ENCODE assay signal across 18 cellular contexts in the genomic region with DNA sequence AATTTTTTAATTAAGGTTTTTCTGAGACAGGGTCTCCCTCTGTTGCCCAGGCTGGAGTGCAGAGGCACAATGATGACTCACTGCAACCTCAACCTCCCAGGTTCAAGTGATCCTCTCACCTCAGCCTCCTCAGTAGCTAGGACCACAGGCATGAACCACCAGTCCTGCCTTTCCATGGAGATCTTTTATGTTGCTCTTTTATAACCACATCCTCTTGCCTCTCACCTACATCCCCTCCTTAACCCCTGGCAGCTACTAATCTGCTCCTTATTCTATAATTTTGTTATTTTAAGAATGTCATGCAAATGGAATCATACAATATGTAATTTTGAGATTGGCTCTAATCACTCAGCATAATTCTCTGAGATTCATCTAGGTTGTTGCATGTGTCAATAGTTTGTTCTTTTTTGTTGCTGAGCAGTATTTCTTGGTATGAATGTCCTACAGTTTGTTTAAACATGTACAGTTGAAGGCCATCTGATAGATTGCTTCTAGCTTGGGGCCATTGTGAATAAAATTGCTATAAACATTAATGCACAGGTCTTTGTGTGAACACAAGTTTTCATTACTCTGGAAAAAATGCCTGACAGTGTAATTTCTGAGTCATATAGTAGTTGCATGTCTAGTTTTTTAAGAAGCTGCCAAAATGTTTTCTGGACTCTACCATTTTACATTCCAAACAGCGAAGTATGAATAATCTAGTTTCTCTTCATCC.
DNase-seq lines count a peak whose midpoint lies in the region; ATAC-seq and TF ChIP-seq lines count a peak whose summit lies in the region.
"Had no signal": no experiment of that assay in that cellular context is flagged by ENCODE, and none has a peak within 500 bp of the region (broad histone marks: within the 10 kb centered on the region; RNA-seq: fewer than 3 reads in every experiment).

No MANE protein-coding gene starts in this region.

- H3K36me3 Mint-ChIP-seq in activated naive CD4-positive, alpha-beta T cell treated with anti-CD3 and anti-CD28 coated beads, Interleukin-2, amount 50 U/mL, for 24 hours = no peaks in the 10 kb centered on the region
- H3K36me3 Mint-ChIP-seq in activated naive CD4-positive, alpha-beta T cell treated with anti-CD3 and anti-CD28 coated beads, Interleukin-2, amount 10 ng/mL, durations not matched to agents 7 days and 5 days = peaks cover under 1% of the 10 kb centered on the region
- H3K36me3 Mint-ChIP-seq in chondrocyte (ENCODE audit: low read depth) = no peaks in the 10 kb centered on the region
- no peaks in the 10 kb centered on the region for H3K36me3 Mint-ChIP-seq in stimulated activated naive CD8-positive, alpha-beta T cell treated with anti-CD3 and anti-CD28 coated beads, Interleukin-15, Interleukin-2, amounts not matched to agents 100 ng/mL and 50 ng/mL, for 24 hours (ENCODE audit: low read depth)
- H3K36me3 Mint-ChIP-seq in GM23338 (ENCODE audit: low read depth) = 0 out of 3 replicates have a peak, but pooled peaks cover 3% of the 10 kb centered on the region

- H3K4me1 ChIP-seq in GM23338 (ENCODE audit: insufficient read depth) = no peaks in the 10 kb centered on the region
- H3K4me1 ChIP-seq: parathyroid adenoma had no signal

- no peak for DNase-seq in activated naive CD4-positive, alpha-beta T cell treated with anti-CD3 and anti-CD28 coated beads, Interleukin-2, amount 10 ng/mL, durations not matched to agents 7 days and 5 days
- DNase-seq in RWPE1 (ENCODE audit: low spot score) (peak; percentile 13), chondrocyte (ENCODE audit: low spot score) (no peak), GM23338 (ENCODE audit: low spot score) (no peak), kidney glomerular epithelial cell (lab: John Stamatoyannopoulos, UW) (no peak), medulla oblongata (ENCODE audit: extremely low spot score) (no peak)
- DNase-seq: activated T-cell treated with anti-CD3 and anti-CD28 coated beads, Interleukin-2, amount 50 U/mL, for 1 hour; AML-193; brain microvascular endothelial cell; DMS153; effector memory CD8-positive, alpha-beta T cell; KBM-7; NCI-H1436; spleen had no signal

- CTCF ChIA-PET in activated naive CD4-positive, alpha-beta T cell treated with anti-CD3 and anti-CD28 coated beads, Interleukin-2, amount 10 ng/mL, durations not matched to agents 7 days and 5 days (lab: Charles Lee) = no interaction called here
- CTCF ChIA-PET in RWPE1 (lab: Yijun Ruan, JAX) = no interaction called here

- H3K4me3 Mint-ChIP-seq in activated naive CD4-positive, alpha-beta T cell treated with anti-CD3 and anti-CD28 coated beads, Interleukin-2, amount 50 U/mL, for 24 hours = peak overlapping the region; percentile 9
- no peak overlapping the region for H3K4me3 Mint-ChIP-seq in activated naive CD4-positive, alpha-beta T cell treated with anti-CD3 and anti-CD28 coated beads, Interleukin-2, amount 10 ng/mL, durations not matched to agents 7 days and 5 days
- H3K4me3 Mint-ChIP-seq in chondrocyte (ENCODE audit: unreplicated experiment) = no peak overlapping the region
- H3K4me3 Mint-ChIP-seq in stimulated activated naive CD8-positive, alpha-beta T cell treated with anti-CD3 and anti-CD28 coated beads, Interleukin-15, Interleukin-2, amounts not matched to agents 100 ng/mL and 50 ng/mL, for 24 hours = peak overlapping the region; percentile 22
- H3K4me3 Mint-ChIP-seq in GM23338 = no peak overlapping the region
- H3K4me3 Mint-ChIP-seq: effector memory CD8-positive, alpha-beta T cell; WTC11 had no signal

- no peak for TF ChIP-seq CTCF in RWPE1 (conservative IDR thresholded peaks at IDR 0.05; ENCODE audit: low read depth)
- TF ChIP-seq CTCF in chondrocyte (IDR thresholded peaks at IDR 0.05) = no peak
- TF ChIP-seq CTCF in GM23338 (conservative IDR thresholded peaks at IDR 0.05; ENCODE audit: low read depth in 2 of 2) = no peak

- H3K79me2 ChIP-seq in GM23338 (replicated peaks; ENCODE audit: insufficient read depth) = no peaks in the 10 kb centered on the region
- H3K79me2 ChIP-seq: parathyroid adenoma had no signal

- H3K9me2 ChIP-seq in GM23338 (ENCODE audit: insufficient read depth) = no peaks in the 10 kb centered on the region

- POLR2A ChIA-PET in RWPE1 (lab: Yijun Ruan, JAX; ENCODE audit: low non-redundant PET) = no interaction called here

- no peaks in the 10 kb centered on the region for H3K36me3 ChIP-seq in GM23338 (ENCODE audit: insufficient read depth)
- H3K36me3 ChIP-seq: brain microvascular endothelial cell, spleen had no signal

- no peak overlapping the region for H2AFZ ChIP-seq in GM23338
- H2AFZ ChIP-seq: parathyroid adenoma had no signal

- no peaks in the 10 kb centered on the region for H3K27me3 Mint-ChIP-seq in activated naive CD4-positive, alpha-beta T cell treated with anti-CD3 and anti-CD28 coated beads, Interleukin-2, amount 50 U/mL, for 24 hours
- no peaks in the 10 kb centered on the region for H3K27me3 Mint-ChIP-seq in activated naive CD4-positive, alpha-beta T cell treated with anti-CD3 and anti-CD28 coated beads, Interleukin-2, amount 10 ng/mL, durations not matched to agents 7 days and 5 days
- H3K27me3 Mint-ChIP-seq in chondrocyte (ENCODE audit: low read depth) (no peaks in the 10 kb centered on the region), GM23338 (ENCODE audit: insufficient read depth, low read depth, poor library complexity) (no peaks in the 10 kb centered on the region)
- no peaks in the 10 kb centered on the region for H3K27me3 Mint-ChIP-seq in stimulated activated naive CD8-positive, alpha-beta T cell treated with anti-CD3 and anti-CD28 coated beads, Interleukin-15, Interleukin-2, amounts not matched to agents 100 ng/mL and 50 ng/mL, for 24 hours
- H3K27me3 Mint-ChIP-seq: effector memory CD8-positive, alpha-beta T cell had no signal

- H3K4me3 ChIP-seq in GM23338 = no peak overlapping the region
- H3K4me3 ChIP-seq: spleen had no signal

- H3K27ac Mint-ChIP-seq in activated naive CD4-positive, alpha-beta T cell treated with anti-CD3 and anti-CD28 coated beads, Interleukin-2, amount 50 U/mL, for 24 hours = peak overlapping the region; percentile 84
- H3K27ac Mint-ChIP-seq in activated naive CD4-positive, alpha-beta T cell treated with anti-CD3 and anti-CD28 coated beads, Interleukin-2, amount 10 ng/mL, durations not matched to agents 7 days and 5 days = no peak overlapping the region
- H3K27ac Mint-ChIP-seq in chondrocyte (ENCODE audit: unreplicated experiment) = peak overlapping the region; percentile 57
- H3K27ac Mint-ChIP-seq in stimulated activated naive CD8-positive, alpha-beta T cell treated with anti-CD3 and anti-CD28 coated beads, Interleukin-15, Interleukin-2, amounts not matched to agents 100 ng/mL and 50 ng/mL, for 24 hours = peak overlapping the region; percentile 69
- no peak overlapping the region for H3K27ac Mint-ChIP-seq in GM23338
- H3K27ac Mint-ChIP-seq: WTC11 had no signal

- H3K9me3 Mint-ChIP-seq in activated naive CD4-positive, alpha-beta T cell treated with anti-CD3 and anti-CD28 coated beads, Interleukin-2, amount 50 U/mL, for 24 hours = no peaks in the 10 kb centered on the region
- peaks cover 9% of the 10 kb centered on the region for H3K9me3 Mint-ChIP-seq in activated naive CD4-positive, alpha-beta T cell treated with anti-CD3 and anti-CD28 coated beads, Interleukin-2, amount 10 ng/mL, durations not matched to agents 7 days and 5 days
- H3K9me3 Mint-ChIP-seq in chondrocyte (ENCODE audit: low read depth) (no peaks in the 10 kb centered on the region), GM23338 (peaks cover 10% of the 10 kb centered on the region)
- H3K9me3 Mint-ChIP-seq in stimulated activated naive CD8-positive, alpha-beta T cell treated with anti-CD3 and anti-CD28 coated beads, Interleukin-15, Interleukin-2, amounts not matched to agents 100 ng/mL and 50 ng/mL, for 24 hours = peaks cover 4% of the 10 kb centered on the region
- H3K9me3 Mint-ChIP-seq: effector memory CD8-positive, alpha-beta T cell had no signal

- H3K27ac ChIP-seq in RWPE1 (no peak overlapping the region), GM23338 (ENCODE audit: low read depth) (no peak overlapping the region)
- H3K27ac ChIP-seq: brain microvascular endothelial cell, parathyroid adenoma, spleen had no signal

- no peaks in the 10 kb centered on the region for H3K27me3 ChIP-seq in GM23338 (ENCODE audit: insufficient read depth)
- H3K27me3 ChIP-seq: brain microvascular endothelial cell, spleen had no signal

- H3K4me2 ChIP-seq in GM23338 = no peak overlapping the region

- peaks cover 54% of the 10 kb centered on the region for H3K4me1 Mint-ChIP-seq in activated naive CD4-positive, alpha-beta T cell treated with anti-CD3 and anti-CD28 coated beads, Interleukin-2, amount 50 U/mL, for 24 hours
- peaks cover 18% of the 10 kb centered on the region for H3K4me1 Mint-ChIP-seq in activated naive CD4-positive, alpha-beta T cell treated with anti-CD3 and anti-CD28 coated beads, Interleukin-2, amount 10 ng/mL, durations not matched to agents 7 days and 5 days
- H3K4me1 Mint-ChIP-seq in chondrocyte (ENCODE audit: low read depth) (peaks cover 9% of the 10 kb centered on the region), GM23338 (no peaks in the 10 kb centered on the region)
- peaks cover 50% of the 10 kb centered on the region for H3K4me1 Mint-ChIP-seq in stimulated activated naive CD8-positive, alpha-beta T cell treated with anti-CD3 and anti-CD28 coated beads, Interleukin-15, Interleukin-2, amounts not matched to agents 100 ng/mL and 50 ng/mL, for 24 hours (ENCODE audit: low read depth)
- H3K4me1 Mint-ChIP-seq: WTC11 had no signal

- no peaks in the 10 kb centered on the region for H3F3A ChIP-seq in GM23338 (replicated peaks; ENCODE audit: low read depth)

- ATAC-seq in GM23338 = no peak
- ATAC-seq: effector memory CD8-positive, alpha-beta T cell; WTC11 had no signal

- no peaks in the 10 kb centered on the region for H4K20me1 ChIP-seq in GM23338 (replicated peaks; ENCODE audit: insufficient read depth)

TF ChIP-seq in GM23338, 12 proteins besides CTCF, POLR2A, EP300 and RAD21 (continues in another document):
- TF ChIP-seq EZH2 (IDR thresholded peaks at IDR 0.05; ENCODE audit: low read depth, unreplicated experiment) = no peak
- TF ChIP-seq, protein P1, sequence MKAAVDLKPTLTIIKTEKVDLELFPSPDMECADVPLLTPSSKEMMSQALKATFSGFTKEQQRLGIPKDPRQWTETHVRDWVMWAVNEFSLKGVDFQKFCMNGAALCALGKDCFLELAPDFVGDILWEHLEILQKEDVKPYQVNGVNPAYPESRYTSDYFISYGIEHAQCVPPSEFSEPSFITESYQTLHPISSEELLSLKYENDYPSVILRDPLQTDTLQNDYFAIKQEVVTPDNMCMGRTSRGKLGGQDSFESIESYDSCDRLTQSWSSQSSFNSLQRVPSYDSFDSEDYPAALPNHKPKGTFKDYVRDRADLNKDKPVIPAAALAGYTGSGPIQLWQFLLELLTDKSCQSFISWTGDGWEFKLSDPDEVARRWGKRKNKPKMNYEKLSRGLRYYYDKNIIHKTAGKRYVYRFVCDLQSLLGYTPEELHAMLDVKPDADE (IDR thresholded peaks at IDR 0.05) = no peak
- TF ChIP-seq ZNF114 (CRISPR knock-in tag; IDR thresholded peaks at IDR 0.05) = no peak
- TF ChIP-seq STAT1 (IDR thresholded peaks at IDR 0.05; ENCODE audit: unreplicated experiment) = no peak
- TF ChIP-seq NANOG (IDR thresholded peaks at IDR 0.05; ENCODE audit: borderline replicate concordance) = no peak
- no peak for TF ChIP-seq POLR2AphosphoS5 (IDR thresholded peaks at IDR 0.05; ENCODE audit: low read depth)
- no peak for TF ChIP-seq JUNB (IDR thresholded peaks at IDR 0.05; ENCODE audit: unreplicated experiment)

Comparison
In these comparisons a context has a peak if more than half of its experiments do, and no peak if none do; other contexts are left out.
1. H3K27ac Mint-ChIP-seq: peak in activated naive CD4-positive, alpha-beta T cell treated with anti-CD3 and anti-CD28 coated beads, Interleukin-2, amount 50 U/mL, for 24 hours (single experiment), chondrocyte (single experiment) and stimulated activated naive CD8-positive, alpha-beta T cell treated with anti-CD3 and anti-CD28 coated beads, Interleukin-15, Interleukin-2, amounts not matched to agents 100 ng/mL and 50 ng/mL, for 24 hours (single experiment); none in activated naive CD4-positive, alpha-beta T cell treated with anti-CD3 and anti-CD28 coated beads, Interleukin-2, amount 10 ng/mL, durations not matched to agents 7 days and 5 days (single experiment) and GM23338 (single experiment).
2. H3K4me3 Mint-ChIP-seq: peak in activated naive CD4-positive, alpha-beta T cell treated with anti-CD3 and anti-CD28 coated beads, Interleukin-2, amount 50 U/mL, for 24 hours (single experiment) and stimulated activated naive CD8-positive, alpha-beta T cell treated with anti-CD3 and anti-CD28 coated beads, Interleukin-15, Interleukin-2, amounts not matched to agents 100 ng/mL and 50 ng/mL, for 24 hours (single experiment); none in activated naive CD4-positive, alpha-beta T cell treated with anti-CD3 and anti-CD28 coated beads, Interleukin-2, amount 10 ng/mL, durations not matched to agents 7 days and 5 days (single experiment), chondrocyte (single experiment) and GM23338 (single experiment).